Comparison of ENCODE assay signal across 9 cellular contexts in genomic region chr5:139178948-139179347, GRCh38. TPM values are rescaled to one million over a fixed set of nuclear protein-coding genes. Genes with fewer than 3 reads are reported as not detected.
A peak's percentile ranks its signal among the peaks of the same experiment; 100 is the strongest.
DNase-seq lines count a peak whose midpoint lies in the region; ATAC-seq and TF ChIP-seq lines count a peak whose summit lies in the region.
"Had no signal": no experiment of that assay in that cellular context is flagged by ENCODE, and none has a peak within 500 bp of the region (broad histone marks: within the 10 kb centered on the region; RNA-seq: fewer than 3 reads in every experiment).

No MANE protein-coding gene starts in this region.

- H3K27ac ChIP-seq in C4-2B = peak overlapping the region; percentile 76

- H3K9me3 Mint-ChIP-seq in neural crest cell = no peaks in the 10 kb centered on the region

- no peaks in the 10 kb centered on the region for H3K27me3 Mint-ChIP-seq in neural crest cell (ENCODE audit: low read depth)

- H3K27ac Mint-ChIP-seq in neural crest cell (ENCODE audit: unreplicated experiment) = peak overlapping the region; percentile 1

- no peak for TF ChIP-seq CTCF in C4-2B (conservative IDR thresholded peaks at IDR 0.05)
- TF ChIP-seq CTCF in neural crest cell (conservative IDR thresholded peaks at IDR 0.05) = no peak

- H3K36me3 Mint-ChIP-seq in neural crest cell (ENCODE audit: low read depth) = peaks cover 4% of the 10 kb centered on the region

- DNase-seq in NCI-H345 treated with DMSO at 0.1 percent for 48 hours (lab: John Stamatoyannopoulos, UW; ENCODE audit: unreplicated experiment) = peak; percentile 25
- peak; percentile 71 to 78 for DNase-seq in erythroblast (lab: John Stamatoyannopoulos, UW)
- DNase-seq in neural crest cell (ENCODE audit: low read depth, low spot score) = no peak
- DNase-seq in T-helper 9 cell = no peak
- DNase-seq in islet precursor cell = no peak
- DNase-seq in DMS114 treated with DMSO at 0.1 percent for 48 hours (lab: John Stamatoyannopoulos, UW; ENCODE audit: unreplicated experiment) = no peak
- DNase-seq: activated CD4-positive, alpha-beta T cell treated with anti-CD3 and anti-CD28 coated beads, Interleukin-2, amount 50 U/mL, for 48 hours had no signal

- no peak for ATAC-seq in HG03378 (IDR thresholded peaks at IDR 0.05; ENCODE audit: unreplicated experiment)

- no peak for TF ChIP-seq POLR2A in erythroblast (IDR thresholded peaks at IDR 0.05; ENCODE audit: low read length)

- H3K4me3 Mint-ChIP-seq in neural crest cell = no peak overlapping the region

- peaks cover 36% of the 10 kb centered on the region for H3K4me1 Mint-ChIP-seq in neural crest cell

RNA-seq across cellular contexts. Expression of gene SIL1, which starts 19.2 kb away (rescaled TPM):
- total RNA-seq in neural crest cell = 13.7 and 16.0 TPM in 2 replicates

Comparison
In these comparisons a context has a peak if more than half of its experiments do, and no peak if none do; other contexts are left out.
1. DNase-seq: peak in NCI-H345 treated with DMSO at 0.1 percent for 48 hours (single experiment) and erythroblast (2 of 2); none in neural crest cell (single experiment), T-helper 9 cell (single experiment), islet precursor cell (single experiment) and DMS114 treated with DMSO at 0.1 percent for 48 hours (single experiment).